ENCODE assay signal across 18 cellular contexts in the genomic region with DNA sequence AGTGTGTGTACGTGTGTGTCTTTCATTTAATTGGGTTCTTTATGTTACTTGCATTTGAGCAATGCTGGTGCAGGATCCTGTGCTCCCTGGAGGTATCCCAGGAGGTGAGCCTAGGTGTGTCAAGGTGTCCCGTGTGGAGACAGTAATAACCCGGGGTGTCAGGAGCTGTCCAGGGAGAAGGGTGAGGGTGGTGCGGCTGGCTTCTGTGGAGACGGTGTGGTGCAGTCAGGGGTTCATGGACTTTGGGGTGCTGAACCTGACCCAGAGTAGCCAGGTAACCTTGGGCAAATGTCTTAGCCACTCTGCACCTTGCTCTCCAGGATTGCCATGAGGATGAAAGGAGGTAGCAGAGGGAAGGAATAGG.
"Had no signal": no experiment of that assay in that cellular context is flagged by ENCODE, and none has a peak within 500 bp of the region (broad histone marks: within the 10 kb centered on the region; RNA-seq: fewer than 3 reads in every experiment).

No MANE protein-coding gene starts in this region.

- H3K9ac ChIP-seq: neural progenitor cell had no signal

- H2AFZ ChIP-seq: neural progenitor cell had no signal

- H3K27ac ChIP-seq: body of pancreas, left ventricle myocardium inferior, neural progenitor cell, upper lobe of left lung, WERI-Rb-1 had no signal

- H3K27me3 ChIP-seq: body of pancreas, neural progenitor cell, upper lobe of left lung had no signal

- H3K36me3 ChIP-seq: left ventricle myocardium inferior, neural progenitor cell, upper lobe of left lung, WERI-Rb-1 had no signal

- DNase-seq: activated CD4-positive, alpha-beta T cell treated with anti-CD3 and anti-CD28 coated beads for 1 hour; activated CD4-positive, alpha-beta T cell treated with anti-CD3 and anti-CD28 coated beads, Interleukin-2, amount 50 U/mL, for 1 hour; activated CD8-positive, alpha-beta T cell treated with anti-CD3 and anti-CD28 coated beads, Interleukin-2, amount 10 ng/mL, durations not matched to agents 7 days and 5 days; activated gamma-delta T cell; body of pancreas; effector CD8-positive, alpha-beta T cell; kidney glomerular epithelial cell; left ventricle myocardium inferior; mammary epithelial cell; naive thymus-derived CD8-positive, alpha-beta T cell; stimulated activated CD4-positive, alpha-beta T cell treated with anti-CD3 and anti-CD28 coated beads, Interleukin-2, amount 100 ng/mL, for 48 hours; stimulated activated CD8-positive, alpha-beta memory T cell treated with anti-CD3 and anti-CD28 coated beads, Interleukin-4, amount 100 ng/mL, for 48 hours; stimulated activated naive B cell treated with anti-CD40 and anti-IgM and Interleukin-4, amounts not matched to agents 10 μg/mL and 1 μg/mL and 100 μg/mL, for 72 hours; upper lobe of left lung; WERI-Rb-1 had no signal

- FAIRE-seq: frontal cortex, TTC549 had no signal

- H3K4me3 ChIP-seq: body of pancreas, neural progenitor cell had no signal

- H3K4me2 ChIP-seq: neural progenitor cell had no signal

- H3K9me3 ChIP-seq: body of pancreas, left ventricle myocardium inferior, upper lobe of left lung had no signal

- H3K4me1 ChIP-seq: body of pancreas had no signal
